Comparison of ENCODE assay signal across 19 cellular contexts in the genomic region with DNA sequence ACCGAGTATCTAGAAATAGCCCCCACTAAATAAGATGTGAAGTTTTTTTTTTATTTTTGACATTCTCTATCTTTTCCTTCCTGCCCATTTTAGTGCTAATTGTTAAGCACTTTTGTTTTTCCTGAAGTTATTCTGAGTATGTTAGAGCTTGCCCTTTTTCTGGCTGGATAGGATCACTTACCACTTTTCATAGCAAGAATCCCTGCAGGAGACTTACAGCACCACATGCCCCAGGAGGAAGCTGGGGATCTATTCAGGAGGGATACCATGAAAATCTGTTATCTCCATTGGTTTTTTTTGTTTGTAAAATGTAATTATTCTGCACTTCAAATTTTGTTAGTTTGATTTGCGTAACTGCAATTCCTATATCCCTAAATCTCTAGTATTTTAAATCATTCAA.
"Had no signal": no experiment of that assay in that cellular context is flagged by ENCODE, and none has a peak within 500 bp of the region (broad histone marks: within the 10 kb centered on the region; RNA-seq: fewer than 3 reads in every experiment).

No MANE protein-coding gene starts in this region.

- H3K9ac ChIP-seq: SK-N-SH had no signal

- ATAC-seq: Panc1, PC-3 had no signal

- H3K27ac ChIP-seq: RWPE1 had no signal

- H3K4me2 ChIP-seq: SK-N-SH had no signal

- H3K9me2 ChIP-seq: SK-N-SH had no signal

- DNase-seq: KBM-7, MV-4-11, NCI-H1048, NCI-H1105, NCI-H1417, NCI-H146, NCI-H1694 treated with DMSO at 0.1 percent for 48 hours, NCI-H2029, NCI-H2081 treated with DMSO at 0.1 percent for 48 hours, NCI-H2227 treated with DMSO at 0.1 percent for 48 hours, NCI-H524, NCI-H526 treated with DMSO at 0.1 percent for 48 hours, NCI-H774, PC-3, SHP77, SK-N-SH, SW 1271 had no signal
